8 cellular contexts compared by ENCODE assay signal in the genomic region with DNA sequence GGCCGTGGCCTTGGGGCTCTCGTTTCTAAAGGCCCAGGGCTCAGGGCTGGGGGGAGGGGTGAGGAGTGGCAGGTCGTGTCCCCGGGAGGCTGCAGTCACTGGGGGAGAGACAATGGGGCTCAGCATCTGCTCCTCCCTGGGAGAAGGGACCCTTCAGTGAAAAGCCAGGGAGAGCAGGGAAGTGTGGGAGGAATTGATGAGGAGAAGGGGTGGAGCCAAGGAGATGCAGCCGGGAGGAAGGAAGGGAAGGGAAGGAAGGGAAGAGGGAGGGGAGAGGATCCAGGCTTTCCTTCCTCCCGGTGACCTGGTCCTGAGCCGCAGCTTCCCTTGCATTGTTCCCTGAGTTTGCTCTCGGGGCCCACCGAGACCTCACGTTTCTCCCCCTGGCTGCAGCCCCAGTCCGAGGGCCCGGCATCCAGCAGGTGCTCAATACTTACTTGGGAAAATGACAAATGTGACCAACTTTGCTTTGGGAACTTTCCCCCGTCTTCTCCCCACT. TPM values are rescaled to one million over a fixed set of nuclear protein-coding genes. Genes with fewer than 3 reads are reported as not detected.
DNase-seq lines count a peak whose midpoint lies in the region; ATAC-seq and TF ChIP-seq lines count a peak whose summit lies in the region.

No MANE protein-coding gene starts in this region.

- no peaks in the 10 kb centered on the region for H4K20me1 ChIP-seq in SK-N-SH (ENCODE audit: insufficient read depth)

- WGBS in prostate gland = 42% methylated on average over 13 of the region's 13 CpGs
- whole genome bisulfite sequencing in SK-N-SH (ENCODE audit: low lambda C conversion rate) = 84% methylated on average over 13 of the region's 13 CpGs

- TF ChIP-seq RAD21 in SK-N-SH (IDR thresholded peaks at IDR 0.05; ENCODE audit: low read length) = no peak

- no peak overlapping the region for H2AFZ ChIP-seq in SK-N-SH (ENCODE audit: low read depth)

- no peaks in the 10 kb centered on the region for H3K36me3 ChIP-seq in prostate gland
- no peaks in the 10 kb centered on the region for H3K36me3 ChIP-seq in SK-N-SH (replicated peaks in 1 of 2; ENCODE audit: control insufficient read depth in 1 of 2, insufficient read depth in 2 of 2, low read length in 1 of 2)

- peak overlapping the region; percentile 81 to 84 for H3K27ac ChIP-seq in prostate gland
- no peak overlapping the region for H3K27ac ChIP-seq in SK-N-SH (ENCODE audit: low read depth in 2 of 2, low read length in 1 of 2)

- no peak for TF ChIP-seq EP300 in SK-N-SH (IDR thresholded peaks at IDR 0.05; ENCODE audit: borderline replicate concordance in 1 of 2, low read depth in 1 of 2, low read length in 1 of 2)

- H3K9me2 ChIP-seq in SK-N-SH = no peaks in the 10 kb centered on the region

- H3K9ac ChIP-seq in SK-N-SH = no peak overlapping the region

- no peak overlapping the region for H3K4me2 ChIP-seq in SK-N-SH

- TF ChIP-seq CTCF in glutamatergic neuron (IDR thresholded peaks at IDR 0.05; ENCODE audit: partially characterized antibody, unreplicated experiment) (no peak), prostate gland (IDR thresholded peaks at IDR 0.05) (no peak), SK-N-SH (IDR thresholded peaks at IDR 0.05) (no peak)

- no peak for TF ChIP-seq POLR2A in prostate gland (IDR thresholded peaks at IDR 0.05)

- CTCF ChIA-PET in SK-N-SH (lab: Yijun Ruan, JAX) = interaction anchor here (1.0 kb wide), 1 partner anchor 35 kb away, joined by 3 read pairs; no protein-coding TSS in a partner anchor

- peaks cover 16% of the 10 kb centered on the region for H3K4me1 Mint-ChIP-seq in glutamatergic neuron (ENCODE audit: low read depth, unreplicated experiment)

- H3K27me3 Mint-ChIP-seq in glutamatergic neuron (ENCODE audit: unreplicated experiment) = peaks cover 5% of the 10 kb centered on the region

- peak overlapping the region; percentile 81 for H3K4me3 Mint-ChIP-seq in glutamatergic neuron (ENCODE audit: unreplicated experiment)

- peak; percentile 25 for DNase-seq in Daoy (ENCODE audit: low read depth)
- peak; percentile 56 for DNase-seq in UCSD-AML1 (lab: John Stamatoyannopoulos, UW; ENCODE audit: unreplicated experiment)
- DNase-seq in glutamatergic neuron = peak; percentile 71
- DNase-seq in prostate gland (ENCODE audit: low spot score) = no peak
- DNase-seq in SKM-1 (lab: John Stamatoyannopoulos, UW; ENCODE audit: unreplicated experiment) = no peak
- DNase-seq in SK-N-SH = no peak
- no peak for DNase-seq in kidney glomerular epithelial cell (lab: John Stamatoyannopoulos, UW)

- intact Hi-C loops in prostate gland (cut with DNase I) = loop anchor here (5.0 to 10.0 kb wide), 2 partner anchors 83 to 215 kb away; no protein-coding TSS in a partner anchor

- H3K9me3 Mint-ChIP-seq in glutamatergic neuron (ENCODE audit: unreplicated experiment) = peaks cover 7% of the 10 kb centered on the region

- peaks cover 6% of the 10 kb centered on the region for H3K36me3 Mint-ChIP-seq in glutamatergic neuron (ENCODE audit: unreplicated experiment)

- POLR2A ChIA-PET in SK-N-SH (lab: Yijun Ruan, JAX) = no interaction called here

- H3K4me3 ChIP-seq in prostate gland = peak overlapping the region in 1 of 2 donors; percentile 90
- no peak overlapping the region for H3K4me3 ChIP-seq in SK-N-SH (ENCODE audit: low read depth in 2 of 2, low read length in 1 of 2)

- ATAC-seq in HG03139 (IDR thresholded peaks at IDR 0.05; ENCODE audit: unreplicated experiment) = no peak

- H3K27ac Mint-ChIP-seq in glutamatergic neuron (ENCODE audit: unreplicated experiment) = peak overlapping the region; percentile 95

- no peaks in the 10 kb centered on the region for H3K27me3 ChIP-seq in prostate gland (replicated peaks; ENCODE audit: insufficient read depth)
- no peaks in the 10 kb centered on the region for H3K27me3 ChIP-seq in SK-N-SH (ENCODE audit: insufficient read depth)

- peaks cover 23% of the 10 kb centered on the region; the same call in 1 of the 2 replicates for H3K79me2 ChIP-seq in SK-N-SH (ENCODE audit: insufficient read depth)

- no peaks in the 10 kb centered on the region for H3F3A ChIP-seq in SK-N-SH (replicated peaks; ENCODE audit: insufficient read depth)

- H3K4me1 ChIP-seq in prostate gland (replicated peaks) (no peaks in the 10 kb centered on the region), SK-N-SH (ENCODE audit: control insufficient read depth in 1 of 2, insufficient read depth in 2 of 2, low read depth in 1 of 2, low read length in 1 of 2) (peaks cover 10 to 20% of the 10 kb centered on the region in 2 experiments; a peak in 2 of 4 replicates)

- H3K9me3 ChIP-seq in prostate gland = no peaks in the 10 kb centered on the region
- no peaks in the 10 kb centered on the region; the same call in 1 of the 2 replicates for H3K9me3 ChIP-seq in SK-N-SH

TF ChIP-seq in SK-N-SH, 30 proteins besides CTCF, POLR2A, EP300 and RAD21:
- no peak for TF ChIP-seq ELF1 (IDR thresholded peaks at IDR 0.05)
- TF ChIP-seq NRF1 (IDR thresholded peaks at IDR 0.05; ENCODE audit: low read depth, low read length) = no peak
- no peak for TF ChIP-seq CHD2 (IDR thresholded peaks at IDR 0.05; ENCODE audit: low read length, partially characterized antibody)
- TF ChIP-seq TAF1 (IDR thresholded peaks at IDR 0.05; ENCODE audit: borderline replicate concordance, low read depth, low read length) = no peak
- no peak for TF ChIP-seq NFIC (IDR thresholded peaks at IDR 0.05; ENCODE audit: borderline replicate concordance)
- TF ChIP-seq MAX (IDR thresholded peaks at IDR 0.05; ENCODE audit: low read depth) = no peak

RNA-seq across cellular contexts. Expression of gene ZNF710, which starts 1.4 kb away (rescaled TPM):
- 4.5 and 12.3 TPM in 2 replicates for total RNA-seq in Daoy (2014; rRNA removed; shearing (Covaris generic))
- total RNA-seq in glutamatergic neuron (ENCODE audit: unreplicated experiment) (25.2 TPM), prostate gland (10 to 100 TPM; 13.6 to 18.0 TPM)
- 2.4 and 2.7 TPM in 2 replicates for polyA plus RNA-seq in SK-N-SH (2012; rRNA removed)
- 2.0 and 2.1 TPM in 2 replicates for polyA plus RNA-seq in SK-N-SH (2012; cell fraction: cytosol; rRNA removed)
- 8.4 and 9.2 TPM in 2 replicates for polyA plus RNA-seq in SK-N-SH (2012; cell fraction: nucleus; rRNA removed)

Comparison
In these comparisons a context has a peak if more than half of its experiments do, and no peak if none do; other contexts are left out.
1. DNase-seq: peak in Daoy (single experiment), UCSD-AML1 (single experiment) and glutamatergic neuron (single experiment); none in prostate gland (single experiment), SKM-1 (single experiment), SK-N-SH (single experiment) and kidney glomerular epithelial cell (single experiment).
2. H3K27ac ChIP-seq: peak in prostate gland (2 of 2); none in SK-N-SH (0 of 2).